ENCODE assay signal across 27 cellular contexts in genomic region chr15:67755264-67755663, GRCh38.
DNase-seq lines count a peak whose midpoint lies in the region; ATAC-seq and TF ChIP-seq lines count a peak whose summit lies in the region.
"Had no signal": no experiment of that assay in that cellular context is flagged by ENCODE, and none has a peak within 500 bp of the region (broad histone marks: within the 10 kb centered on the region; RNA-seq: fewer than 3 reads in every experiment).

No MANE protein-coding gene starts in this region.

- no peaks in the 10 kb centered on the region for H3K27me3 Mint-ChIP-seq in CD4-positive, alpha-beta T cell
- no peaks in the 10 kb centered on the region for H3K27me3 Mint-ChIP-seq in CD4-positive, alpha-beta memory T cell
- H3K27me3 Mint-ChIP-seq in naive thymus-derived CD4-positive, alpha-beta T cell: no peaks in the 10 kb centered on the region
- H3K27me3 Mint-ChIP-seq: B cell had no signal

- H3K9me2 ChIP-seq in OCI-LY1 (ENCODE audit: low read depth, low read length): no peaks in the 10 kb centered on the region

- no peak overlapping the region for H3K4me2 ChIP-seq in OCI-LY1 (ENCODE audit: low read length)
- H3K4me2 ChIP-seq: KMS-11 had no signal

- no peaks in the 10 kb centered on the region; the same call in 1 of the 2 replicates for H3F3A ChIP-seq in OCI-LY1 (ENCODE audit: insufficient read depth, low read length)

- no peaks in the 10 kb centered on the region for H4K20me1 ChIP-seq in OCI-LY1 (ENCODE audit: insufficient read depth, low read length)

- H3K27ac Mint-ChIP-seq in CD4-positive, alpha-beta T cell: peak overlapping the region; percentile 55
- peak overlapping the region in 4 of 7 donors; percentile 6 to 62 (median 36) for H3K27ac Mint-ChIP-seq in CD4-positive, alpha-beta memory T cell
- H3K27ac Mint-ChIP-seq in naive thymus-derived CD4-positive, alpha-beta T cell: peak overlapping the region in 7 of 9 donors; percentile 57 to 91 (median 77)
- H3K27ac Mint-ChIP-seq: B cell, CD14-positive monocyte, HFFc6 had no signal

- intact Hi-C loops in CD4-positive, alpha-beta T cell (cut with DNase I, micrococcal nuclease): no loop called here
- intact Hi-C loops in CD4-positive, alpha-beta memory T cell (cut with micrococcal nuclease): no loop called here
- intact Hi-C loops in naive thymus-derived CD4-positive, alpha-beta T cell (cut with micrococcal nuclease): loop anchor here in 1 of 2 donors (5.0 to 10.0 kb wide), 3 partner anchors 33 to 230 kb away; partner anchors contain the start of gene C15orf61

- no peak overlapping the region for H3K4me3 Mint-ChIP-seq in CD4-positive, alpha-beta T cell
- H3K4me3 Mint-ChIP-seq in CD4-positive, alpha-beta memory T cell: peak overlapping the region in 2 of 8 donors; percentile 1 to 11
- peak overlapping the region in 4 of 10 donors; percentile 7 to 55 (median 23) for H3K4me3 Mint-ChIP-seq in naive thymus-derived CD4-positive, alpha-beta T cell
- H3K4me3 Mint-ChIP-seq: B cell, CD14-positive monocyte, HFFc6 had no signal

- TF ChIP-seq CTCF in CD4-positive, alpha-beta T cell (IDR thresholded peaks at IDR 0.05): no peak
- no peak for TF ChIP-seq CTCF in OCI-LY1 (IDR thresholded peaks at IDR 0.05; ENCODE audit: low read length)
- TF ChIP-seq CTCF in RWPE1 (conservative IDR thresholded peaks at IDR 0.05; ENCODE audit: low read depth): no peak

- CTCF ChIA-PET in CD4-positive, alpha-beta T cell (lab: Charles Lee): interaction anchor here (1.0 kb wide), 1 partner anchor 9 kb away, joined by 3 read pairs; no protein-coding TSS in a partner anchor
- CTCF ChIA-PET in CD4-positive, alpha-beta memory T cell (lab: Charles Lee; ENCODE audit: partially characterized antibody): interaction anchor here (1.6 kb wide), 1 partner anchor 11 kb away, joined by 4 read pairs; no protein-coding TSS in a partner anchor
- CTCF ChIA-PET in naive thymus-derived CD4-positive, alpha-beta T cell (lab: Charles Lee): no interaction called here
- CTCF ChIA-PET in RWPE1 (lab: Yijun Ruan, JAX): no interaction called here

- peaks cover 42% of the 10 kb centered on the region for H3K4me1 ChIP-seq in CD4-positive, alpha-beta memory T cell (ENCODE audit: insufficient read depth, low read length)
- H3K4me1 ChIP-seq in OCI-LY1 (ENCODE audit: insufficient read depth, low read length, severe bottlenecking): peaks cover 36% of the 10 kb centered on the region
- H3K4me1 ChIP-seq in naive thymus-derived CD4-positive, alpha-beta T cell (ENCODE audit: control insufficient read depth in 2 of 2, insufficient read depth in 2 of 2, low read length in 2 of 2): peaks cover 8 to 64% of the 10 kb centered on the region in 2 donors
- H3K4me1 ChIP-seq: Caco-2 had no signal

- H3K27me3 ChIP-seq in CD4-positive, alpha-beta T cell (ENCODE audit: control insufficient read depth, insufficient read depth, low read length): no peaks in the 10 kb centered on the region
- no peaks in the 10 kb centered on the region for H3K27me3 ChIP-seq in CD4-positive, alpha-beta memory T cell (ENCODE audit: insufficient read depth, low read length)
- H3K27me3 ChIP-seq in OCI-LY1 (ENCODE audit: insufficient read depth, low read length): no peaks in the 10 kb centered on the region
- no peaks in the 10 kb centered on the region for H3K27me3 ChIP-seq in naive thymus-derived CD4-positive, alpha-beta T cell (ENCODE audit: control insufficient read depth in 2 of 2, insufficient read depth in 2 of 2, low read length in 2 of 2)

- H3K4me3 ChIP-seq in CD4-positive, alpha-beta memory T cell (ENCODE audit: low read length in 2 of 2): no peak overlapping the region
- no peak overlapping the region for H3K4me3 ChIP-seq in OCI-LY1 (ENCODE audit: low read depth, low read length, poor library complexity, severe bottlenecking)
- no peak overlapping the region for H3K4me3 ChIP-seq in naive thymus-derived CD4-positive, alpha-beta T cell (ENCODE audit: low read length)
- H3K4me3 ChIP-seq: HAP-1 had no signal

- POLR2A ChIA-PET in CD4-positive, alpha-beta T cell (lab: Charles Lee): interaction anchor here (1.3 to 3.0 kb wide), 2 partner anchors 9 to 21 kb away, joined by 3 to 18 read pairs; no protein-coding TSS in a partner anchor
- POLR2A ChIA-PET in CD4-positive, alpha-beta memory T cell (lab: Charles Lee; ENCODE audit: partially characterized antibody): interaction anchor here (0.9 kb wide), 1 partner anchor 9 kb away, joined by 3 read pairs; no protein-coding TSS in a partner anchor
- POLR2A ChIA-PET in naive thymus-derived CD4-positive, alpha-beta T cell (lab: Charles Lee): interaction anchor here (0.6 kb wide), 1 partner anchor 125 kb away, joined by 3 read pairs; no protein-coding TSS in a partner anchor
- POLR2A ChIA-PET in RWPE1 (lab: Yijun Ruan, JAX; ENCODE audit: low non-redundant PET): no interaction called here

- H3K79me2 ChIP-seq in OCI-LY1 (ENCODE audit: insufficient read depth, low read length): no peaks in the 10 kb centered on the region

- H3K9me3 Mint-ChIP-seq in CD4-positive, alpha-beta T cell: no peaks in the 10 kb centered on the region
- H3K9me3 Mint-ChIP-seq in CD4-positive, alpha-beta memory T cell: peaks cover 0 to 2% (median 0%) of the 10 kb centered on the region in 8 donors
- H3K9me3 Mint-ChIP-seq in naive thymus-derived CD4-positive, alpha-beta T cell: peaks cover 0 to 5% (median 0%) of the 10 kb centered on the region in 11 donors
- H3K9me3 Mint-ChIP-seq: HFFc6 had no signal

- H3K4me1 Mint-ChIP-seq in CD4-positive, alpha-beta T cell (ENCODE audit: low read depth): peaks cover 68% of the 10 kb centered on the region
- H3K4me1 Mint-ChIP-seq in CD4-positive, alpha-beta memory T cell: peaks cover 36 to 67% (median 50%) of the 10 kb centered on the region in 4 donors
- peaks cover 39 to 88% (median 80%) of the 10 kb centered on the region in 7 donors for H3K4me1 Mint-ChIP-seq in naive thymus-derived CD4-positive, alpha-beta T cell

- H3K36me3 Mint-ChIP-seq in CD4-positive, alpha-beta T cell (ENCODE audit: low read depth): no peaks in the 10 kb centered on the region
- peaks cover 4 to 10% of the 10 kb centered on the region in 2 donors for H3K36me3 Mint-ChIP-seq in CD4-positive, alpha-beta memory T cell
- H3K36me3 Mint-ChIP-seq in naive thymus-derived CD4-positive, alpha-beta T cell: peaks cover 0 to 24% (median 5%) of the 10 kb centered on the region in 5 donors

- no peaks in the 10 kb centered on the region for H3K36me3 ChIP-seq in CD4-positive, alpha-beta memory T cell (ENCODE audit: insufficient read depth, low read length)
- no peaks in the 10 kb centered on the region for H3K36me3 ChIP-seq in OCI-LY1 (ENCODE audit: insufficient read depth, low read length)
- H3K36me3 ChIP-seq in naive thymus-derived CD4-positive, alpha-beta T cell (ENCODE audit: control insufficient read depth in 2 of 3, insufficient read depth in 3 of 3, low read length in 3 of 3): no peaks in the 10 kb centered on the region
- H3K36me3 ChIP-seq: HAP-1 had no signal

- no peak overlapping the region for H3K27ac ChIP-seq in CD4-positive, alpha-beta T cell (ENCODE audit: low read depth, low read length)
- H3K27ac ChIP-seq in CD4-positive, alpha-beta memory T cell (ENCODE audit: low read depth, low read length): no peak overlapping the region
- H3K27ac ChIP-seq in OCI-LY1 (ENCODE audit: low read depth, low read length, poor library complexity, severe bottlenecking): peak overlapping the region; percentile 28
- peak overlapping the region; percentile 5 for H3K27ac ChIP-seq in naive thymus-derived CD4-positive, alpha-beta T cell (ENCODE audit: low read depth, low read length)
- H3K27ac ChIP-seq in RWPE1: no peak overlapping the region
- H3K27ac ChIP-seq: KMS-11 had no signal

- no peak overlapping the region for H3K9ac ChIP-seq in OCI-LY1 (ENCODE audit: low read length)
- H3K9ac ChIP-seq: KMS-11 had no signal

- DNase-seq in CD4-positive, alpha-beta T cell: no peak
- no peak for DNase-seq in CD4-positive, alpha-beta memory T cell
- DNase-seq in naive thymus-derived CD4-positive, alpha-beta T cell: no peak
- DNase-seq in DMS114 treated with DMSO at 0.1 percent for 48 hours (lab: John Stamatoyannopoulos, UW; ENCODE audit: unreplicated experiment) (no peak), RWPE1 (ENCODE audit: low spot score) (no peak)
- no peak for DNase-seq in stimulated activated naive CD4-positive, alpha-beta T cell (lab: John Stamatoyannopoulos, UW)
- DNase-seq: Caco-2, DMS 273 treated with DMSO at 0.1 percent for 48 hours, DMS79 treated with DMSO at 0.1 percent for 48 hours, GF-D8, GOT3, HFFc6, IMR-90, NCI-H1048, NCI-H1417, NCI-H1694 treated with DMSO at 0.1 percent for 48 hours, NCI-H2081, NCI-H226, NCI-H510A treated with DMSO at 0.1 percent for 48 hours, NCI-H748 treated with DMSO at 0.1 percent for 48 hours, RPMI8226, SHP77 had no signal

- H2AFZ ChIP-seq in OCI-LY1 (ENCODE audit: low read length): no peak overlapping the region

- ATAC-seq in CD4-positive, alpha-beta T cell (ENCODE audit: poor library complexity): no peak
- ATAC-seq in naive thymus-derived CD4-positive, alpha-beta T cell: no peak

- no peaks in the 10 kb centered on the region for H3K9me3 ChIP-seq in CD4-positive, alpha-beta T cell (ENCODE audit: control insufficient read depth, low read length)
- H3K9me3 ChIP-seq in CD4-positive, alpha-beta memory T cell (ENCODE audit: control insufficient read depth in 1 of 2, low read length in 2 of 2): no peaks in the 10 kb centered on the region
- H3K9me3 ChIP-seq in OCI-LY1 (ENCODE audit: low read length): no peaks in the 10 kb centered on the region
- no peaks in the 10 kb centered on the region for H3K9me3 ChIP-seq in naive thymus-derived CD4-positive, alpha-beta T cell (ENCODE audit: control insufficient read depth in 2 of 3, low read length in 3 of 3)
- H3K9me3 ChIP-seq: Caco-2, HAP-1 had no signal

Comparison
In these comparisons a context has a peak if more than half of its experiments do, and no peak if none do; other contexts are left out.
1. H3K27ac ChIP-seq: peak in OCI-LY1 (single experiment) and naive thymus-derived CD4-positive, alpha-beta T cell (single experiment); none in CD4-positive, alpha-beta T cell (single experiment), CD4-positive, alpha-beta memory T cell (single experiment) and RWPE1 (single experiment).
2. CTCF ChIA-PET loops: an anchor here in CD4-positive, alpha-beta T cell (1.0 kb wide) and CD4-positive, alpha-beta memory T cell (1.6 kb wide); none called in naive thymus-derived CD4-positive, alpha-beta T cell and RWPE1.
3. Peak in every context shown above with its lines, with median percentiles within 50 percentile points of each other: H3K27ac Mint-ChIP-seq.